ENCODE assay signal across 24 cellular contexts in genomic region chr15:77832874-77833273, GRCh38.
A peak's percentile ranks its signal among the peaks of the same experiment; 100 is the strongest.
DNase-seq lines count a peak whose midpoint lies in the region; ATAC-seq, FAIRE-seq and TF ChIP-seq lines count a peak whose summit lies in the region.
"Had no signal": no experiment of that assay in that cellular context is flagged by ENCODE, and none has a peak within 500 bp of the region (broad histone marks: within the 10 kb centered on the region; RNA-seq: fewer than 3 reads in every experiment).

No MANE protein-coding gene starts in this region.

- no peak for ATAC-seq in upper lobe of right lung
- no peak for ATAC-seq in GM19452 (IDR thresholded peaks at IDR 0.05; ENCODE audit: unreplicated experiment)

- no peak for TF ChIP-seq CTCF in right atrium auricular region (IDR thresholded peaks at IDR 0.05)
- TF ChIP-seq CTCF in H1 (IDR thresholded peaks at IDR 0.05; ENCODE audit: control extremely low read depth in 1 of 3, insufficient read depth in 1 of 3, low read depth in 1 of 3, low read length in 3 of 3), result no peak
- TF ChIP-seq CTCF in upper lobe of right lung (IDR thresholded peaks at IDR 0.05), result no peak

- no peaks in the 10 kb centered on the region for H3K79me2 ChIP-seq in H1 (ENCODE audit: control insufficient read depth in 1 of 2, insufficient read depth in 2 of 2, low read length in 2 of 2)

- H4K8ac ChIP-seq in H1 (ENCODE audit: extremely low read depth, insufficient read depth, low read length), result no peak overlapping the region
- H4K8ac ChIP-seq in neuronal stem cell (ENCODE audit: low read depth, low read length), result no peak overlapping the region

- WGBS in H1 (ENCODE audit: extremely low coverage in 1 of 2, insufficient coverage in 1 of 2, insufficient read length in 1 of 2, insufficient replicate concordance in 2 of 2, low coverage in 1 of 2, low lambda C conversion rate in 2 of 2, missing lambda C conversion rate in 1 of 2), 2 experiments, result 84% methylated on average over 2 of the region's 2 CpGs; no CpG with 5 or more reads in 1 of the 2 experiments
- no CpG with 5 or more reads among the region's 2 CpGs for WGBS in neuronal stem cell (ENCODE audit: extremely low coverage in 2 of 2, insufficient read length in 2 of 2, insufficient replicate concordance in 1 of 2), 2 donors

- no peak for FAIRE-seq in H1 (lab: Jason Lieb, UNC)
- FAIRE-seq: GM12892, GM19239 had no signal

- intact Hi-C loops in cardiac septum (cut with DNase I), result no loop called here
- intact Hi-C loops in upper lobe of right lung (cut with DNase I), result no loop called here

- H2BK120ac ChIP-seq in H1 (replicated peaks; ENCODE audit: low read depth, low read length), result no peak overlapping the region
- H2BK120ac ChIP-seq in neuronal stem cell (ENCODE audit: low read depth, low read length), result no peak overlapping the region

- TF ChIP-seq POLR2A in H1 (IDR thresholded peaks at IDR 0.05; ENCODE audit: control extremely low read depth in 1 of 2, low read depth in 2 of 2, low read length in 2 of 2), result no peak

- TF ChIP-seq RAD21 in H1 (IDR thresholded peaks at IDR 0.05 in 1 of 2, conservative IDR thresholded peaks at IDR 0.05 in 1 of 2; ENCODE audit: low read depth in 2 of 2, low read length in 2 of 2), result no peak

- H3K4me1 ChIP-seq in right atrium auricular region (no peaks in the 10 kb centered on the region), H1 (replicated peaks in 1 of 4; ENCODE audit: control insufficient read depth in 3 of 4, insufficient read depth in 4 of 4, low read length in 3 of 4) (peaks cover 0 to 9% (median under 1%) of the 10 kb centered on the region in 4 experiments; a peak in 2 of 7 replicates), neuronal stem cell (ENCODE audit: control insufficient read depth in 2 of 2, insufficient read depth in 1 of 2, low read depth in 1 of 2, low read length in 2 of 2) (peaks cover 0 to 6% of the 10 kb centered on the region in 2 donors), upper lobe of right lung (no peaks in the 10 kb centered on the region)
- H3K4me1 ChIP-seq: BE2C had no signal

- H2AK5ac ChIP-seq in H1 (ENCODE audit: low read depth, low read length) (no peak overlapping the region), neuronal stem cell (ENCODE audit: low read depth, low read length) (no peak overlapping the region)

- TF ChIP-seq EP300 in H1 (IDR thresholded peaks at IDR 0.05; ENCODE audit: borderline replicate concordance in 1 of 2, low read depth in 2 of 2, low read length in 2 of 2), result no peak

- H3K27me3 ChIP-seq in right atrium auricular region, result no peaks in the 10 kb centered on the region
- H3K27me3 ChIP-seq in H1 (replicated peaks in 1 of 4; ENCODE audit: control insufficient read depth in 3 of 4, extremely low read depth in 1 of 4, insufficient read depth in 3 of 4, low read length in 3 of 4), result no peaks in the 10 kb centered on the region
- H3K27me3 ChIP-seq in neuronal stem cell (ENCODE audit: control insufficient read depth in 3 of 3, insufficient read depth in 3 of 3, low read depth in 1 of 3, low read length in 3 of 3), result peaks cover 0 to 10% (median 0%) of the 10 kb centered on the region in 3 experiments
- H3K27me3 ChIP-seq in upper lobe of right lung, result no peaks in the 10 kb centered on the region
- H3K27me3 ChIP-seq: BE2C had no signal

- no peaks in the 10 kb centered on the region for H3K36me3 ChIP-seq in right atrium auricular region
- no peaks in the 10 kb centered on the region for H3K36me3 ChIP-seq in H1 (ENCODE audit: control insufficient read depth in 2 of 4, insufficient read depth in 4 of 4, low read length in 3 of 4)
- no peaks in the 10 kb centered on the region for H3K36me3 ChIP-seq in neuronal stem cell (replicated peaks in 1 of 2; ENCODE audit: control insufficient read depth in 2 of 2, insufficient read depth in 2 of 2, low read length in 2 of 2)
- H3K36me3 ChIP-seq in upper lobe of right lung, result no peaks in the 10 kb centered on the region
- H3K36me3 ChIP-seq: BE2C had no signal

- no peaks in the 10 kb centered on the region for H4K20me1 ChIP-seq in H1 (replicated peaks in 1 of 2; ENCODE audit: control insufficient read depth in 1 of 2, insufficient read depth in 2 of 2, low read length in 2 of 2)

- H3K9me3 ChIP-seq in right atrium auricular region, result no peaks in the 10 kb centered on the region
- H3K9me3 ChIP-seq in H1 (ENCODE audit: insufficient read depth in 2 of 2, low read depth in 1 of 2, low read length in 1 of 2), result no peaks in the 10 kb centered on the region
- no peaks in the 10 kb centered on the region for H3K9me3 ChIP-seq in neuronal stem cell (replicated peaks in 1 of 2; ENCODE audit: control insufficient read depth in 2 of 2, insufficient read depth in 1 of 2, low read depth in 1 of 2, low read length in 2 of 2)
- no peaks in the 10 kb centered on the region for H3K9me3 ChIP-seq in upper lobe of right lung
- H3K9me3 ChIP-seq: BE2C had no signal

- POLR2A ChIA-PET in H1 (lab: Charles Lee; ENCODE audit: partially characterized antibody), result no interaction called here

- DNase-seq in cardiac septum (ENCODE audit: low spot score), result peak; percentile 61
- no peak for DNase-seq in right atrium auricular region (ENCODE audit: low spot score)
- no peak for DNase-seq in H1 (ENCODE audit: low read depth in 1 of 2, low spot score in 2 of 2)
- DNase-seq in neuronal stem cell (ENCODE audit: low spot score), result no peak
- peak; percentile 30 for DNase-seq in upper lobe of right lung
- DNase-seq in NCI-H774 (lab: John Stamatoyannopoulos, UW), result no peak
- no peak for DNase-seq in effector CD8-positive, alpha-beta T cell (lab: John Stamatoyannopoulos, UW)
- DNase-seq: BE2C, Calu3, DMS79 treated with DMSO at 0.1 percent for 48 hours, GF-D8, GM23248, H9, IMR-90, MM.1S, NCI-H2029 treated with DMSO at 0.1 percent for 48 hours, NCI-H446 treated with DMSO at 0.1 percent for 48 hours, NCI-H526, Right ventricle myocardium superior, RPMI8226 had no signal

- no peaks in the 10 kb centered on the region for H3K23me2 ChIP-seq in H1 (ENCODE audit: low read depth, low read length)

- H3K4me2 ChIP-seq in H1 (ENCODE audit: insufficient read depth in 1 of 2, low read depth in 2 of 2, low read length in 2 of 2) (no peak overlapping the region), neuronal stem cell (ENCODE audit: insufficient read depth, low read length, poor library complexity, severe bottlenecking) (no peak overlapping the region)
- H3K4me2 ChIP-seq: KMS-11 had no signal

- no peak overlapping the region for H2BK20ac ChIP-seq in H1 (ENCODE audit: low read length)

- H3K79me1 ChIP-seq in H1 (ENCODE audit: low read depth, low read length) (no peaks in the 10 kb centered on the region), neuronal stem cell (ENCODE audit: low read depth, low read length) (no peaks in the 10 kb centered on the region)

- H3K4me3 ChIP-seq in right atrium auricular region (no peak overlapping the region), H1 (ENCODE audit: extremely low read depth in 1 of 4, insufficient read depth in 2 of 4, low read depth in 3 of 4, low read length in 4 of 4) (no peak overlapping the region), neuronal stem cell (ENCODE audit: low read length in 2 of 2) (no peak overlapping the region), upper lobe of right lung (no peak overlapping the region)
- H3K4me3 ChIP-seq: GM23248 had no signal

- H3K18ac ChIP-seq in H1 (ENCODE audit: extremely low read depth, low read length) (no peak overlapping the region), neuronal stem cell (ENCODE audit: low read length) (peak overlapping the region; percentile 29)

- H4K91ac ChIP-seq in H1 (replicated peaks; ENCODE audit: insufficient read length, low read length), result no peak overlapping the region
- H4K91ac ChIP-seq in neuronal stem cell (ENCODE audit: low read depth, low read length, poor library complexity), result no peak overlapping the region

- H3K9ac ChIP-seq in H1 (replicated peaks in 1 of 4; ENCODE audit: extremely low read depth in 1 of 4, low read depth in 3 of 4, low read length in 3 of 4) (no peak overlapping the region), neuronal stem cell (ENCODE audit: low read depth, low read length, poor library complexity) (no peak overlapping the region)
- H3K9ac ChIP-seq: GM23248, KMS-11 had no signal

- H3K4ac ChIP-seq in H1 (replicated peaks; ENCODE audit: insufficient read length, low read depth, low read length) (no peak overlapping the region), neuronal stem cell (ENCODE audit: low read length) (no peak overlapping the region)

- no peak overlapping the region for H3K56ac ChIP-seq in H1 (replicated peaks; ENCODE audit: insufficient read length, low read depth, low read length)

- no peak overlapping the region for H2BK5ac ChIP-seq in H1 (ENCODE audit: low read depth, low read length)
- no peak overlapping the region for H2BK5ac ChIP-seq in neuronal stem cell (ENCODE audit: low read length)

- no peak overlapping the region for H2BK12ac ChIP-seq in H1 (ENCODE audit: low read depth, low read length)
- no peak overlapping the region for H2BK12ac ChIP-seq in neuronal stem cell (ENCODE audit: low read length)

- H2AFZ ChIP-seq in H1 (ENCODE audit: low read length), result no peak overlapping the region
- no peak overlapping the region for H2AFZ ChIP-seq in neuronal stem cell (ENCODE audit: low read length)
- H2AFZ ChIP-seq: GM23248 had no signal

- H2BK15ac ChIP-seq in H1 (ENCODE audit: low read length) (no peak overlapping the region), neuronal stem cell (ENCODE audit: low read length) (no peak overlapping the region)

- CTCF ChIA-PET in H1 (lab: Charles Lee; ENCODE audit: partially characterized antibody), result interaction anchor here (0.7 to 5.5 kb wide), 8 partner anchors 8 to 233 kb away, joined by 3 to 56 read pairs (median 4); no protein-coding TSS in a partner anchor

- H3K23ac ChIP-seq in H1 (ENCODE audit: insufficient read length) (no peak overlapping the region), neuronal stem cell (ENCODE audit: low read depth, low read length, poor library complexity) (no peak overlapping the region)

- H3K14ac ChIP-seq in H1 (ENCODE audit: insufficient read length) (no peak overlapping the region), neuronal stem cell (ENCODE audit: low read length) (no peak overlapping the region)

- H3K27ac ChIP-seq in right atrium auricular region, result no peak overlapping the region
- H3K27ac ChIP-seq in H1 (ENCODE audit: low read depth, low read length), result no peak overlapping the region
- no peak overlapping the region for H3K27ac ChIP-seq in neuronal stem cell (replicated peaks; ENCODE audit: low read length)
- no peak overlapping the region for H3K27ac ChIP-seq in upper lobe of right lung
- H3K27ac ChIP-seq: GM23248, KMS-11 had no signal

- no peak overlapping the region for H4K5ac ChIP-seq in H1 (ENCODE audit: insufficient read length, low read depth, low read length)

TF ChIP-seq in H1, 55 proteins besides CTCF, POLR2A, EP300 and RAD21:
- TF ChIP-seq SRF (IDR thresholded peaks at IDR 0.05; ENCODE audit: low read depth, low read length), result no peak
- TF ChIP-seq JUND (IDR thresholded peaks at IDR 0.05; ENCODE audit: low read length), result no peak
- no peak for TF ChIP-seq GTF2F1 (IDR thresholded peaks at IDR 0.05; ENCODE audit: borderline replicate concordance, low read depth, low read length)
- peak; percentile 92 for TF ChIP-seq KDM1A (IDR thresholded peaks at IDR 0.05; ENCODE audit: borderline replicate concordance, low read length)

Comparison
In these comparisons a context has a peak if more than half of its experiments do, and no peak if none do; other contexts are left out.
1. DNase-seq: peak in cardiac septum (single experiment) and upper lobe of right lung (single experiment); none in right atrium auricular region (single experiment), H1 (0 of 2), neuronal stem cell (single experiment), NCI-H774 (single experiment) and effector CD8-positive, alpha-beta T cell (single experiment).